Comparison of ENCODE assay signal across 25 cellular contexts in the genomic region with DNA sequence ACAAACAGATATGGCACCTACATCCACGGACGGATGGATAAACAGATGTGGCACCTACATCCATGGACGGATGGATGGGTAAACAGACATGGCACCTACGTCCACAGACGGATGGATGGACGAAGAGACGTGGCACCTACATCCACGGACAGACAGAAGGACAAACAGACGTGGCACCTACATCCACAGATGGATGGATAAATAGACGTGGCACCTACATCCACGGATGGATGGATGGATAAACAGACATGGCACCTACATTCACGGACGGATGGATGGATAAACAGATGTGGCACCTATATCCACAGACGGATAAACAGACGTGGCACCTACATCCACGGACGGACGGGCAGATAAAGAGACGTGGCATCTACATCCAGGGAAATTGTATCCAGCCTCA. TPM values are rescaled to one million over a fixed set of nuclear protein-coding genes. Genes with fewer than 3 reads are reported as not detected.
A peak's percentile ranks its signal among the peaks of the same experiment; 100 is the strongest.
DNase-seq lines count a peak whose midpoint lies in the region; ATAC-seq and TF ChIP-seq lines count a peak whose summit lies in the region.
"Had no signal": no experiment of that assay in that cellular context is flagged by ENCODE, and none has a peak within 500 bp of the region (broad histone marks: within the 10 kb centered on the region; RNA-seq: fewer than 3 reads in every experiment).

No MANE protein-coding gene starts in this region.

- ATAC-seq in heart left ventricle (no peak), left ventricle myocardium superior (no peak), left lobe of liver (no peak)
- no peak for ATAC-seq in activated T-cell treated with anti-CD3 and anti-CD28 coated beads, Interleukin-2, amount 50 U/mL, for 4 hours
- ATAC-seq: GM12878, HCT116, Panc1 had no signal

- no peaks in the 10 kb centered on the region for H3K9me3 ChIP-seq in heart left ventricle
- H3K9me3 ChIP-seq: Caco-2, SJCRH30 had no signal

- no peaks in the 10 kb centered on the region for H3K27me3 ChIP-seq in heart left ventricle
- H3K27me3 ChIP-seq: BLaER1 treated with 17β-estradiol and CSF1 and Interleukin-3, amounts not matched to agents 10 nM and 100 nM; SJCRH30 had no signal

- no peak overlapping the region for H3K27ac Mint-ChIP-seq in nephron progenitor cell

- H3K4me1 ChIP-seq in heart left ventricle: peaks cover 10 to 89% (median 54%) of the 10 kb centered on the region in 12 donors

- peaks cover 2% of the 10 kb centered on the region for H3K27me3 Mint-ChIP-seq in nephron progenitor cell (ENCODE audit: low read depth, poor library complexity)
- H3K27me3 Mint-ChIP-seq in activated T-cell treated with anti-CD3 and anti-CD28 coated beads, Interleukin-2, amount 50 U/mL, for 4 hours (ENCODE audit: low read depth): no peaks in the 10 kb centered on the region
- H3K27me3 Mint-ChIP-seq: CD4-positive, alpha-beta memory T cell had no signal

- DNase-seq in heart left ventricle: peak in 3 of 5 donors; percentile 2 to 9 (median 5)
- DNase-seq in cardiac septum (ENCODE audit: low spot score): no peak
- DNase-seq in left ventricle myocardium superior: peak; percentile 5
- no peak for DNase-seq in nephron progenitor cell
- no peak for DNase-seq in middle frontal gyrus (ENCODE audit: extremely low spot score, low spot score)
- DNase-seq in left lobe of liver (ENCODE audit: low spot score): no peak
- DNase-seq in activated T-cell treated with anti-CD3 and anti-CD28 coated beads, Interleukin-2, amount 50 U/mL, for 4 hours: no peak
- DNase-seq: 8988T; Caco-2; CD4-positive, alpha-beta memory T cell; DMS 273 treated with DMSO at 0.1 percent for 48 hours; DMS79 treated with DMSO at 0.1 percent for 48 hours; GOT3; Karpas-422; MV-4-11; NCI-H1694; NCI-H2081; NCI-H2171; NCI-H524 treated with DMSO at 0.1 percent for 48 hours; NCI-H82; SJCRH30 had no signal

- intact Hi-C loops in heart left ventricle (cut with DNase I) (loop anchor here in 4 of 10 donors (5.0 to 10.0 kb wide), 3 partner anchors 35 to 158 kb away; no protein-coding TSS in a partner anchor), cardiac septum (cut with DNase I) (no loop called here), left ventricle myocardium superior (cut with micrococcal nuclease) (loop anchor here (10.0 kb wide), 1 partner anchor 248 kb away; no protein-coding TSS in a partner anchor)

- H3K36me3 Mint-ChIP-seq in nephron progenitor cell (ENCODE audit: low read depth): peaks cover 25% of the 10 kb centered on the region
- H3K36me3 Mint-ChIP-seq in activated T-cell treated with anti-CD3 and anti-CD28 coated beads, Interleukin-2, amount 50 U/mL, for 4 hours (ENCODE audit: insufficient read depth): peaks cover 12% of the 10 kb centered on the region

- 88 to 95% (median 92%) methylated on average over 19 of the region's 19 CpGs for WGBS in heart left ventricle, 4 donors

- H3K4me3 ChIP-seq in heart left ventricle: no peak overlapping the region
- H3K4me3 ChIP-seq: BLaER1 treated with 17β-estradiol and CSF1 and Interleukin-3, amounts not matched to agents 10 nM and 100 nM; GM12878; SJCRH30 had no signal

- H3K36me3 ChIP-seq in heart left ventricle: peaks cover 0 to 37% (median 7%) of the 10 kb centered on the region in 9 donors
- H3K36me3 ChIP-seq: SJCRH30 had no signal

- H3K4me3 Mint-ChIP-seq in nephron progenitor cell: peak overlapping the region; percentile 13
- H3K4me3 Mint-ChIP-seq in activated T-cell treated with anti-CD3 and anti-CD28 coated beads, Interleukin-2, amount 50 U/mL, for 4 hours: no peak overlapping the region
- H3K4me3 Mint-ChIP-seq: CD4-positive, alpha-beta memory T cell had no signal

- TF ChIP-seq CTCF in heart left ventricle (IDR thresholded peaks at IDR 0.05) (no peak), nephron progenitor cell (IDR thresholded peaks at IDR 0.05) (no peak)

- no peaks in the 10 kb centered on the region for H3K9me3 Mint-ChIP-seq in nephron progenitor cell
- no peaks in the 10 kb centered on the region for H3K9me3 Mint-ChIP-seq in activated T-cell treated with anti-CD3 and anti-CD28 coated beads, Interleukin-2, amount 50 U/mL, for 4 hours
- H3K9me3 Mint-ChIP-seq: CD4-positive, alpha-beta memory T cell had no signal

- H3K4me1 Mint-ChIP-seq in nephron progenitor cell: peaks cover 87% of the 10 kb centered on the region
- H3K4me1 Mint-ChIP-seq in activated T-cell treated with anti-CD3 and anti-CD28 coated beads, Interleukin-2, amount 50 U/mL, for 4 hours (ENCODE audit: low read depth): no peaks in the 10 kb centered on the region

- TF ChIP-seq POLR2A in heart left ventricle (IDR thresholded peaks at IDR 0.05): no peak

- peak overlapping the region in 6 of 12 donors; percentile 61 to 93 (median 87) for H3K27ac ChIP-seq in heart left ventricle
- H3K27ac ChIP-seq: BLaER1 treated with 17β-estradiol and CSF1 and Interleukin-3, amounts not matched to agents 10 nM and 100 nM; SJCRH30 had no signal

RNA-seq across cellular contexts. Expression of gene TIMM22, which starts 45.6 kb away (rescaled TPM):
- 10 to 100 TPM; 12.5 to 20.4 (median 16.5) TPM for total RNA-seq in heart left ventricle
- polyA plus RNA-seq in heart left ventricle: 10 to 100 TPM; 16.0 to 19.8 TPM
- 17.8 TPM for total RNA-seq in cardiac septum
- 15.8 TPM for total RNA-seq in left ventricle myocardium superior
- 4.2 TPM for total RNA-seq in left lobe of liver
- 10 to 100 TPM; 21.6 to 22.5 (median 22.1) TPM for total RNA-seq in activated T-cell treated with anti-CD3 and anti-CD28 coated beads, Interleukin-2, amount 50 U/mL, for 4 hours

Comparison
In these comparisons a context has a peak if more than half of its experiments do, and no peak if none do; other contexts are left out.
1. DNase-seq: peak in heart left ventricle (3 of 5) and left ventricle myocardium superior (single experiment); none in cardiac septum (single experiment), nephron progenitor cell (single experiment), middle frontal gyrus (single experiment), left lobe of liver (single experiment) and activated T-cell treated with anti-CD3 and anti-CD28 coated beads, Interleukin-2, amount 50 U/mL, for 4 hours (single experiment).